Comparison of ENCODE assay signal across 8 cellular contexts in genomic region chr5:149271195-149271716, GRCh38. TPM values are rescaled to one million over a fixed set of nuclear protein-coding genes. Genes with fewer than 3 reads are reported as not detected.
A peak's percentile ranks its signal among the peaks of the same experiment; 100 is the strongest.
DNase-seq lines count a peak whose midpoint lies in the region; ATAC-seq, FAIRE-seq and TF ChIP-seq lines count a peak whose summit lies in the region.

No MANE protein-coding gene starts in this region.

- TF ChIP-seq CTCF in AG10803 (conservative IDR thresholded peaks at IDR 0.05; ENCODE audit: low read length) (no peak), natural killer cell (IDR thresholded peaks at IDR 0.05) (no peak)

- no peak overlapping the region for H3K27ac Mint-ChIP-seq in dendritic cell treated with granulocyte-macrophage colony-stimulating factor and Interleukin-4, amounts not matched to agents 40 ng/mL and 50 ng/mL, for 4 days
- no peak overlapping the region for H3K27ac Mint-ChIP-seq in natural killer cell

- H3K27me3 ChIP-seq in MG63, result no peaks in the 10 kb centered on the region

- H3K4me3 Mint-ChIP-seq in dendritic cell treated with granulocyte-macrophage colony-stimulating factor and Interleukin-4, amounts not matched to agents 40 ng/mL and 50 ng/mL, for 4 days, result peak overlapping the region; percentile 74
- H3K4me3 Mint-ChIP-seq in natural killer cell, result peak overlapping the region; percentile 85

- H3K27me3 Mint-ChIP-seq in dendritic cell treated with granulocyte-macrophage colony-stimulating factor and Interleukin-4, amounts not matched to agents 40 ng/mL and 50 ng/mL, for 4 days, result peaks cover 50% of the 10 kb centered on the region
- H3K27me3 Mint-ChIP-seq in natural killer cell (ENCODE audit: low read depth in 2 of 2), result peaks cover 34 to 41% of the 10 kb centered on the region in 2 donors

- peaks cover 12% of the 10 kb centered on the region for H3K9me3 ChIP-seq in MG63

- FAIRE-seq in H54 (lab: Jason Lieb, UNC) (no peak), GM19239 (lab: Jason Lieb, UNC) (no peak)

- H3K4me1 Mint-ChIP-seq in dendritic cell treated with granulocyte-macrophage colony-stimulating factor and Interleukin-4, amounts not matched to agents 40 ng/mL and 50 ng/mL, for 4 days (ENCODE audit: low read depth), result peaks cover 16% of the 10 kb centered on the region
- H3K4me1 Mint-ChIP-seq in natural killer cell, result peaks cover 5 to 11% of the 10 kb centered on the region in 2 donors

- no peak for DNase-seq in AG10803 (ENCODE audit: low read depth)
- DNase-seq in MG63, result no peak
- DNase-seq in natural killer cell, result no peak
- no peak for DNase-seq in NCI-H446 (lab: John Stamatoyannopoulos, UW)
- DNase-seq in H54 (ENCODE audit: insufficient read length, low spot score), result no peak
- no peak for DNase-seq in GM19239 (ENCODE audit: insufficient read length, low spot score)

- peaks cover 5% of the 10 kb centered on the region for H3K36me3 Mint-ChIP-seq in dendritic cell treated with granulocyte-macrophage colony-stimulating factor and Interleukin-4, amounts not matched to agents 40 ng/mL and 50 ng/mL, for 4 days (ENCODE audit: low read depth)
- no peaks in the 10 kb centered on the region for H3K36me3 Mint-ChIP-seq in natural killer cell

- TF ChIP-seq POLR2A in H54 (IDR thresholded peaks at IDR 0.05; ENCODE audit: low read depth, low read length), result no peak

- H3K9me3 Mint-ChIP-seq in dendritic cell treated with granulocyte-macrophage colony-stimulating factor and Interleukin-4, amounts not matched to agents 40 ng/mL and 50 ng/mL, for 4 days, result peaks cover 18% of the 10 kb centered on the region
- peaks cover 2 to 6% of the 10 kb centered on the region in 2 donors for H3K9me3 Mint-ChIP-seq in natural killer cell

- ATAC-seq in natural killer cell (no peak), HG03432 (IDR thresholded peaks at IDR 0.05; ENCODE audit: unreplicated experiment) (no peak)

- H3K36me3 ChIP-seq in MG63, result no peaks in the 10 kb centered on the region

- intact Hi-C loops in dendritic cell treated with granulocyte-macrophage colony-stimulating factor and Interleukin-4, amounts not matched to agents 40 ng/mL and 50 ng/mL, for 4 days (cut with micrococcal nuclease), result no loop called here
- intact Hi-C loops in natural killer cell (cut with micrococcal nuclease), result no loop called here

- peak overlapping the region; percentile 68 for H3K4me3 ChIP-seq in AG10803 (ENCODE audit: low read length)
- H3K4me3 ChIP-seq in MG63, result peak overlapping the region; percentile 78

RNA-seq across cellular contexts. Expression of gene AFAP1L1, which starts 0.4 kb away (rescaled TPM):
- 8.1 and 16.2 TPM in 2 replicates for total RNA-seq in MG63 (2014; rRNA removed; shearing (Covaris generic); ENCODE audit: low replicate concordance)
- total RNA-seq in natural killer cell, result 1 to 10 TPM in 1 of 3 donors, under 1 TPM in 1, not detected in 1; 0.23 to 1.5 TPM
